In the genomic region with DNA sequence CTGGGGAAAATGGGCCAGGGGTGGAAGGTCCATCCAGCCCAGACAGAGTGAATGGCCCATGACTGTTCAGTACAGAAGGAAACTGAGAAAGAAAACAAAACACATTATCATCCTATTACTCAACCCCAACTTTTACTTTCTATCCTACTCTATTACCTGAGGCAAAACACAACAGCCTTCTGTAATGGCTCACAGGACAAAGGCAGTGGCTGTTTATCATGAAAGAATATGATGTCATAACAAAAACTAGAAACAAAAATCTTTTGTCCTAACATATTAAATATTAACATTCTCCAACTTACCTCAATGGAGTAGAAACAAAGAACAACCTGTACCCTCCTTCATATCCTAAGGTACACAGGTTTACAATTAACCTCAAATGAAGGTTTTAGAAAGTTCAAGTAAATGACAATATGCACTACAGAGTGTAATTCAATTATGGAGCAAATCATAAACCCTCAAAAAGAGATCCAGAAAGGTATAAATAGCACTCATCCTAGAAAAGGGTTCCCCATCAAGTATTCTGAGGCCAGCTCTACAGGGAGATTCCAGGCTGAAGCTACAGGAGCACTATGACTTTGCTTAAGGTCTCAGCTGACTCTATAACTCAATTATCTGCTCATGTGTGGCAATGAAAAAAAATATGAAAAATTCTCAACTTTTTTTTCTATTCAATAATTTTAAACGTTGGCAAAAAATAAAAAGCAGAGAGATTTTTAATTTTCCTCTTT, we compare ENCODE assay signal across 14 cellular contexts. TPM values are rescaled to one million over a fixed set of nuclear protein-coding genes. Genes with fewer than 3 reads are reported as not detected.
DNase-seq lines count a peak whose midpoint lies in the region; ATAC-seq, FAIRE-seq and TF ChIP-seq lines count a peak whose summit lies in the region.
"Had no signal": no experiment of that assay in that cellular context is flagged by ENCODE, and none has a peak within 500 bp of the region (broad histone marks: within the 10 kb centered on the region; RNA-seq: fewer than 3 reads in every experiment).

No MANE protein-coding gene starts in this region.

- ATAC-seq in GM21529 (IDR thresholded peaks at IDR 0.05; ENCODE audit: unreplicated experiment) (peak; percentile 82), pancreas (peak; percentile 74 to 84 (median 80)), GM19023 (IDR thresholded peaks at IDR 0.05; ENCODE audit: unreplicated experiment) (no peak)
- ATAC-seq: upper lobe of right lung had no signal

- H3K9me3 ChIP-seq in pancreas (no peaks in the 10 kb centered on the region), right atrium auricular region (no peaks in the 10 kb centered on the region)
- H3K9me3 ChIP-seq: upper lobe of right lung had no signal

- POLR2A ChIA-PET in activated CD4-positive, alpha-beta memory T cell treated with anti-CD3 and anti-CD28 coated beads for 36 hours (lab: Charles Lee), result no interaction called here
- POLR2A ChIA-PET in activated CD4-positive, alpha-beta memory T cell treated with anti-CD3 and anti-CD28 coated beads, Interleukin-2, amount 10 ng/mL, durations not matched to agents 7 days and 5 days (lab: Charles Lee), result interaction anchor here (0.7 kb wide), 1 partner anchor 15 kb away, joined by 3 read pairs; no protein-coding TSS in a partner anchor

- no peak for DNase-seq in activated CD4-positive, alpha-beta memory T cell treated with anti-CD3 and anti-CD28 coated beads for 36 hours
- no peak for DNase-seq in activated CD4-positive, alpha-beta memory T cell treated with anti-CD3 and anti-CD28 coated beads, Interleukin-2, amount 10 ng/mL, durations not matched to agents 7 days and 5 days
- DNase-seq in M059J (ENCODE audit: low read depth), result peak; percentile 20
- DNase-seq in pancreas, result no peak
- DNase-seq in NAMALWA (ENCODE audit: low spot score), result no peak
- no peak for DNase-seq in right atrium auricular region (ENCODE audit: low spot score)
- DNase-seq: effector CD8-positive, alpha-beta T cell; HCEC 1CT; islet precursor cell; upper lobe of right lung had no signal

- H3K4me3 ChIP-seq in pancreas, result peak overlapping the region in 1 of 4 donors; percentile 12
- H3K4me3 ChIP-seq in right atrium auricular region, result no peak overlapping the region
- H3K4me3 ChIP-seq: upper lobe of right lung had no signal

- H3K27me3 ChIP-seq in pancreas (no peaks in the 10 kb centered on the region), right atrium auricular region (no peaks in the 10 kb centered on the region)
- H3K27me3 ChIP-seq: upper lobe of right lung had no signal

- FAIRE-seq in pancreas (lab: Jason Lieb, UNC), result no peak
- FAIRE-seq: astrocyte, GM12891 had no signal

- H3K36me3 ChIP-seq in pancreas (peaks cover 0 to 10% (median 4%) of the 10 kb centered on the region in 3 donors), right atrium auricular region (peaks cover 46% of the 10 kb centered on the region)

- peak overlapping the region in 3 of 4 donors; percentile 43 to 82 (median 67) for H3K27ac ChIP-seq in pancreas
- no peak overlapping the region for H3K27ac ChIP-seq in right atrium auricular region
- H3K27ac ChIP-seq: upper lobe of right lung had no signal

- H3K4me1 ChIP-seq in pancreas (peaks cover 5 to 21% (median 9%) of the 10 kb centered on the region in 3 donors), right atrium auricular region (peaks cover 0 to under 1% of the 10 kb centered on the region in 2 donors)

- no peak overlapping the region for H3K4me3 Mint-ChIP-seq in activated CD4-positive, alpha-beta memory T cell treated with anti-CD3 and anti-CD28 coated beads for 36 hours
- no peak overlapping the region for H3K4me3 Mint-ChIP-seq in activated CD4-positive, alpha-beta memory T cell treated with anti-CD3 and anti-CD28 coated beads, Interleukin-2, amount 10 ng/mL, durations not matched to agents 7 days and 5 days

- peaks cover 32% of the 10 kb centered on the region for H3K4me1 Mint-ChIP-seq in activated CD4-positive, alpha-beta memory T cell treated with anti-CD3 and anti-CD28 coated beads for 36 hours (ENCODE audit: low read depth)
- peaks cover 24% of the 10 kb centered on the region for H3K4me1 Mint-ChIP-seq in activated CD4-positive, alpha-beta memory T cell treated with anti-CD3 and anti-CD28 coated beads, Interleukin-2, amount 10 ng/mL, durations not matched to agents 7 days and 5 days

- CTCF ChIA-PET in activated CD4-positive, alpha-beta memory T cell treated with anti-CD3 and anti-CD28 coated beads for 36 hours (lab: Charles Lee), result interaction anchor here (3.4 kb wide), 1 partner anchor 25 kb away, joined by 17 read pairs; no protein-coding TSS in a partner anchor
- CTCF ChIA-PET in activated CD4-positive, alpha-beta memory T cell treated with anti-CD3 and anti-CD28 coated beads, Interleukin-2, amount 10 ng/mL, durations not matched to agents 7 days and 5 days (lab: Charles Lee), result no interaction called here

- H3K36me3 Mint-ChIP-seq in activated CD4-positive, alpha-beta memory T cell treated with anti-CD3 and anti-CD28 coated beads for 36 hours, result peaks cover 48% of the 10 kb centered on the region
- peaks cover 62% of the 10 kb centered on the region for H3K36me3 Mint-ChIP-seq in activated CD4-positive, alpha-beta memory T cell treated with anti-CD3 and anti-CD28 coated beads, Interleukin-2, amount 10 ng/mL, durations not matched to agents 7 days and 5 days (ENCODE audit: low read depth)

- intact Hi-C loops in activated CD4-positive, alpha-beta memory T cell treated with anti-CD3 and anti-CD28 coated beads for 36 hours (cut with micrococcal nuclease), result no loop called here
- intact Hi-C loops in pancreas (cut with DNase I), result no loop called here

- 38 to 61% methylated on average over 1 of the region's 1 CpG for WGBS in pancreas, 2 donors

- TF ChIP-seq CTCF in pancreas (IDR thresholded peaks at IDR 0.05) (no peak), right atrium auricular region (IDR thresholded peaks at IDR 0.05) (no peak)

- H3K27me3 Mint-ChIP-seq in activated CD4-positive, alpha-beta memory T cell treated with anti-CD3 and anti-CD28 coated beads for 36 hours, result no peaks in the 10 kb centered on the region
- H3K27me3 Mint-ChIP-seq in activated CD4-positive, alpha-beta memory T cell treated with anti-CD3 and anti-CD28 coated beads, Interleukin-2, amount 10 ng/mL, durations not matched to agents 7 days and 5 days, result no peaks in the 10 kb centered on the region

- peak overlapping the region; percentile 65 for H3K27ac Mint-ChIP-seq in activated CD4-positive, alpha-beta memory T cell treated with anti-CD3 and anti-CD28 coated beads for 36 hours
- no peak overlapping the region for H3K27ac Mint-ChIP-seq in activated CD4-positive, alpha-beta memory T cell treated with anti-CD3 and anti-CD28 coated beads, Interleukin-2, amount 10 ng/mL, durations not matched to agents 7 days and 5 days

- no peaks in the 10 kb centered on the region for H3K9me3 Mint-ChIP-seq in activated CD4-positive, alpha-beta memory T cell treated with anti-CD3 and anti-CD28 coated beads for 36 hours
- no peaks in the 10 kb centered on the region for H3K9me3 Mint-ChIP-seq in activated CD4-positive, alpha-beta memory T cell treated with anti-CD3 and anti-CD28 coated beads, Interleukin-2, amount 10 ng/mL, durations not matched to agents 7 days and 5 days

RNA-seq across cellular contexts. Expression of a gene that starts 15.1 kb away (rescaled TPM):
- 10 to 100 TPM; 60.7 to 65.8 TPM for total RNA-seq in activated CD4-positive, alpha-beta memory T cell treated with anti-CD3 and anti-CD28 coated beads for 36 hours
- 10 to 100 TPM; 80.6 to 83.0 TPM for total RNA-seq in activated CD4-positive, alpha-beta memory T cell treated with anti-CD3 and anti-CD28 coated beads, Interleukin-2, amount 10 ng/mL, durations not matched to agents 7 days and 5 days
- 13.7 and 21.1 TPM in 2 replicates for total RNA-seq in M059J (2014; rRNA removed; shearing (Covaris generic))
- total RNA-seq in pancreas (10 to 100 TPM; 18.5 to 42.7 (median 26.6) TPM), right atrium auricular region (10 to 100 TPM; 18.8 to 19.1 TPM)
- 1 to 10 TPM; 5.7 to 7.2 TPM for polyA plus RNA-seq in pancreas

Comparison
In these comparisons a context has a peak if more than half of its experiments do, and no peak if none do; other contexts are left out.
1. H3K27ac ChIP-seq: peak in pancreas (3 of 4); none in right atrium auricular region (0 of 2).